In the genomic region with DNA sequence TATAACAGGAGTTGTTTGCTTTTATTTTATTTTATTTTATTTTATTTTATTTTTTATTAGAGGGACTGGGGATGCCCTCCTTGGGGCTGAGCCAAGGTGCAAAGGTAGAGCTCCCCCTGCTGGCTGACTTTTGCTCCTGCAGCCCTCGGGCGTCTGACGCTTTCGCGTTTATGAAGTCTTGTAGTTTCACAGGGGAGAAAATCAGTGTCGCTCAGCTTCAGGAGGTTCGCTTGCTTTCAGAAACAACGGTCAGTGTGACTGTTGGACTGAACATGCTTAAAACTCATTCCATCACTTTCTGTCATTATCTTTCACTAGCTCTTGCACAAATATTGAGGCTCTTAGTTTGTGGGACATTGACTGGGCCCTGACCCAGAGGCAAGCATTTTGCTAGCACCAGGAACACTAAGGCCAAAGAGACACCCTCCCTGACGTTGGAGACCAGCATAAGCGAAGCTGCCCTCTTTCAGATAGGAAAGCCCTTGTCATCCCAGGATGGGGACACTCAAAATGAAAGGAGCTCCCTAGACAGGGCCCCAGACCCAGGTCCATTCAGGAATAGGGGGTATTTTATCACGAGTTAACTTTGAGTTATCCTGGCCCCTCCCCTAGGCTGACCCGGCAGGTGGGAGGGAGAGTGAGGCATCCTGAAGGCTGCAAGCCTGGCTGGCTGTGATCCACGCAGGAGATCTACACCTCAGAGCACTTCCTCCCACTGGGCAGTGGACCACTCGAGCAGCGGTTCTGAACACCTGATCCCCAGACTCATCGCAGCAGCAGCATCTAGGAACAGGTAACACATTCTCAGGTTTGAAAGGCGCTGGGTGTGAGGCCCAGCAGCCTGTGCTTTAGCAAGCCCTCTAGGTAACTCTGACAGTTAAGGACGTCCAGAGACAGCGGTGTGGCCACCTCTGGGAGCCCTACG, we compare ENCODE assay signal across 1 cellular context.
TF ChIP-seq lines count a peak whose summit lies in the region.

No MANE protein-coding gene starts in this region.

TF ChIP-seq in endothelial cell of umbilical vein, 7 proteins besides CTCF, POLR2A, EP300 and RAD21 (continued from another document):
- TF ChIP-seq, protein P1, sequence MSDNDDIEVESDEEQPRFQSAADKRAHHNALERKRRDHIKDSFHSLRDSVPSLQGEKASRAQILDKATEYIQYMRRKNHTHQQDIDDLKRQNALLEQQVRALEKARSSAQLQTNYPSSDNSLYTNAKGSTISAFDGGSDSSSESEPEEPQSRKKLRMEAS (IDR thresholded peaks at IDR 0.05; ENCODE audit: insufficient read depth, insufficient read length): no peak
TF ChIP-seq in endothelial cell of umbilical vein: peak in this region for 0.
